ENCODE assay signal across 7 cellular contexts in the genomic region with DNA sequence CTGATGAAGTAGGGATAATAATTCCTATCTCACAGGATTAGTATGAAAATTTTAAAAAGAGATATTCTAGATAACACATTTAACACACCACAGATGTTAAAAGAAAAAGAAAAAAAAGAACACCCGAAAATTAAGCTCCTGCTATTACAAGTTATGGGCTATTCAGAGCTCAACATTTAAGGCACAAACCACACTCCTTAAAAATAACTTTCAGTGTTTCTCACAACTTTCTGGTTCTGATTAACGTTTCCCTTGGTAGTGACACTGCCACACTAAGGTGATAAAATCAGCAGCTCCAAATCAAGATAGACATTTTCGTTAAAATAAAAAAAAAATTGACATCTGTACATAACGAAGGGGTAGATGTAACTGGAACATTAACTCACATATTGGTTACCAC.
"Had no signal": no experiment of that assay in that cellular context is flagged by ENCODE, and none has a peak within 500 bp of the region (broad histone marks: within the 10 kb centered on the region; RNA-seq: fewer than 3 reads in every experiment).

No MANE protein-coding gene starts in this region.

- H3K27ac Mint-ChIP-seq: GM23338, H9, IgD-negative memory B cell had no signal

- H3K4me3 Mint-ChIP-seq: GM23338, H9, IgD-negative memory B cell had no signal

- H3K27ac ChIP-seq: HL-60 had no signal

- H3K36me3 Mint-ChIP-seq: IgD-negative memory B cell had no signal

- H3K9me3 Mint-ChIP-seq: GM23338, H9, IgD-negative memory B cell had no signal

- H3K4me2 ChIP-seq: GM23338 had no signal

- ATAC-seq: GM23338, HepG2 had no signal

- H3K4me3 ChIP-seq: GM23338 had no signal

- H2AFZ ChIP-seq: GM23338 had no signal

- DNase-seq: H9, HCEC 1CT, KBM-7 had no signal
